ENCODE assay signal across 11 cellular contexts in the genomic region with DNA sequence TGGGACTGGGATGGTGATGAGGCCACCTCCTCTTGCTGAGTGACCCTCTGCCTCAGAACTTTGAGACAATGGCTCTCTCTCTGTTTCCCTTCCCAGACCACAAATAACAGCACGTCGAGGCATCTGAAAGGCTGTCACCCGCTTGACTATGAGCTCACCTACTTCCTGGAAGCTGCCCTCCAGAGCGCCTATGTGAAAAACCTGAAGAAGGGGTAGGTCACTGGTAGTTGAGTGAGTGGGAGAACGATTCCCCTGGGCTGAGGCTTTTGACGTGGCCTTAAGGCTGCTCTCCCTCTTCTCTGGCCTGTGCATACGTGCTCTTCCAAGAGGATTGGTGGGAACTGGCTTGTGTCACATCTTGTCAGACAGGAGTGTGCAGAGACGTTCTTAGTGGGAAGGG.
DNase-seq lines count a peak whose midpoint lies in the region; TF ChIP-seq lines count a peak whose summit lies in the region.
"Had no signal": no experiment of that assay in that cellular context is flagged by ENCODE, and none has a peak within 500 bp of the region (broad histone marks: within the 10 kb centered on the region; RNA-seq: fewer than 3 reads in every experiment).

No MANE protein-coding gene starts in this region.

- no peak for TF ChIP-seq POLR2A in NB4 (IDR thresholded peaks at IDR 0.05; ENCODE audit: extremely low read depth, insufficient read length)

- TF ChIP-seq CTCF in NB4 (IDR thresholded peaks at IDR 0.05; ENCODE audit: low read depth, low read length) = no peak

- no peaks in the 10 kb centered on the region for H3K9me3 Mint-ChIP-seq in dendritic cell treated with granulocyte-macrophage colony-stimulating factor and Interleukin-4, amounts not matched to agents 40 ng/mL and 50 ng/mL, for 4 days
- H3K9me3 Mint-ChIP-seq: WTC11 had no signal

- H3K4me3 ChIP-seq in NB4 (ENCODE audit: low read depth, low read length) = peak overlapping the region; percentile 14
- H3K4me3 ChIP-seq: vagina had no signal

- H3K4me1 Mint-ChIP-seq in dendritic cell treated with granulocyte-macrophage colony-stimulating factor and Interleukin-4, amounts not matched to agents 40 ng/mL and 50 ng/mL, for 4 days (ENCODE audit: low read depth) = peaks cover 99% of the 10 kb centered on the region

- no peaks in the 10 kb centered on the region for H3K27me3 Mint-ChIP-seq in dendritic cell treated with granulocyte-macrophage colony-stimulating factor and Interleukin-4, amounts not matched to agents 40 ng/mL and 50 ng/mL, for 4 days

- H3K36me3 Mint-ChIP-seq in dendritic cell treated with granulocyte-macrophage colony-stimulating factor and Interleukin-4, amounts not matched to agents 40 ng/mL and 50 ng/mL, for 4 days (ENCODE audit: low read depth) = peaks cover 94% of the 10 kb centered on the region
- H3K36me3 Mint-ChIP-seq: WTC11 had no signal

- peak; percentile 26 for DNase-seq in stimulated activated CD4-positive, alpha-beta T cell treated with anti-CD3 and anti-CD28 coated beads, Interleukin-15, amount 100 ng/mL, for 24 hours
- DNase-seq in stimulated activated CD4-positive, alpha-beta T cell treated with anti-CD3 and anti-CD28 coated beads, Interleukin-4, amount 100 ng/mL, for 1 hour = no peak
- peak; percentile 62 for DNase-seq in NB4 (ENCODE audit: low read depth)
- no peak for DNase-seq in NCI-H446 treated with DMSO at 0.1 percent for 48 hours (lab: John Stamatoyannopoulos, UW)
- no peak for DNase-seq in GOT3 (lab: John Stamatoyannopoulos, UW)
- DNase-seq in SKM-1 treated with dmso at 0.1 percent for 144 hours (lab: John Stamatoyannopoulos, UW; ENCODE audit: unreplicated experiment) = no peak
- DNase-seq in activated CD4-positive, CD25-positive, alpha-beta regulatory T cell (lab: John Stamatoyannopoulos, UW) = no peak
- DNase-seq: NCI-H1417 had no signal

- intact Hi-C loops in dendritic cell treated with granulocyte-macrophage colony-stimulating factor and Interleukin-4, amounts not matched to agents 40 ng/mL and 50 ng/mL, for 4 days (cut with micrococcal nuclease) = loop anchor here (1.0 kb wide), 1 partner anchor 11 kb away; no protein-coding TSS in a partner anchor

- peak overlapping the region; percentile 75 for H3K4me3 Mint-ChIP-seq in dendritic cell treated with granulocyte-macrophage colony-stimulating factor and Interleukin-4, amounts not matched to agents 40 ng/mL and 50 ng/mL, for 4 days
- H3K4me3 Mint-ChIP-seq: WTC11 had no signal

- H3K27ac Mint-ChIP-seq in dendritic cell treated with granulocyte-macrophage colony-stimulating factor and Interleukin-4, amounts not matched to agents 40 ng/mL and 50 ng/mL, for 4 days = peak overlapping the region; percentile 95
- H3K27ac Mint-ChIP-seq: WTC11 had no signal

Comparison
In these comparisons a context has a peak if more than half of its experiments do, and no peak if none do; other contexts are left out.
1. DNase-seq: peak in stimulated activated CD4-positive, alpha-beta T cell treated with anti-CD3 and anti-CD28 coated beads, Interleukin-15, amount 100 ng/mL, for 24 hours (single experiment) and NB4 (single experiment); none in stimulated activated CD4-positive, alpha-beta T cell treated with anti-CD3 and anti-CD28 coated beads, Interleukin-4, amount 100 ng/mL, for 1 hour (single experiment), NCI-H446 treated with DMSO at 0.1 percent for 48 hours (single experiment), GOT3 (single experiment), SKM-1 treated with dmso at 0.1 percent for 144 hours (single experiment) and activated CD4-positive, CD25-positive, alpha-beta regulatory T cell (0 of 4).